8 cellular contexts compared by ENCODE assay signal in the genomic region with DNA sequence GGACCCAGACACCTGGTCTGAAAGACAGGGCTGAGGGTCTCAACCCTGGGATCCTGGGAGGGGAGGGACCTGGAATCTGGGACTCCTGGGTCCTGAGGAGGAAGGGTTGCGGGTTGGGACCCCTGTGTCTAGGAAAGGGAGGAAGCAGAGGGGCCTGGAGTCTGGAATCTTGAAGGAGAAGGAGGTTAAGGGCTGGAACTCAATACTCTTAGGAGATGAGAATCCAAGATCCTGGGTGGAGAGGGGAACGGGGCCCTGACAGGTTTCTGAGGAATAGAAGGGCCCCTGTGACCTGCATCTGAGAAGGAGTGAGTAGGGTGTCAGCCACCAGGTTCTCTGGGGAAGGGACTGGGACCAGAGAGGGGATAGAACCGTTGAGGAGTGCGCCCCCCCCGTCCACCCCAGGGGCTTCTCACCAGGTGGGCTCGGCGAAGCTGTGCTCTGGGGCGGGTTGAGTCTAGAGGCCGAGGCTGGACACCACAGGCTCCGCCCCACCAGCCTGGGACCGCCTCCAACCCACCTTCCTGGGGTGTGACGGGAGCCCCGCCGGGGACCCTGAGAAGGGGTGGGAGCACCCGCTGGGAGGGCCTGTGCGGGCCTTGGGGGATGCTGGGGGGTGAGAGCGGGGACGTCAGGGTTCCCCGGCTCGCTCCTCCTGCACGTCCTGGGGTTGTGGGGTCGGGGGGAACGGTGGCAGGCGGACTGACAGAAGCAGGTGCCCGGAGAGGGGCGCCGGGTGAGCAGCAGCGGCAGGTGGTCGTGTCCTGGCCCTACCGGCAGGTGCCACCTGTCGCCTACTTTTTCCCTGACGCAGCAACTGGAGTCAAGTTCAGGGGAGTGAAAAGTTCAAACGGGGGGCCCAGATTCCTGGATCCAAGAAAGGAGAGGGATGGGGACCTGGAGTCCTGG. TPM values are rescaled to one million over a fixed set of nuclear protein-coding genes. Genes with fewer than 3 reads are reported as not detected.
DNase-seq lines count a peak whose midpoint lies in the region; ATAC-seq and TF ChIP-seq lines count a peak whose summit lies in the region.

A gene with protein sequence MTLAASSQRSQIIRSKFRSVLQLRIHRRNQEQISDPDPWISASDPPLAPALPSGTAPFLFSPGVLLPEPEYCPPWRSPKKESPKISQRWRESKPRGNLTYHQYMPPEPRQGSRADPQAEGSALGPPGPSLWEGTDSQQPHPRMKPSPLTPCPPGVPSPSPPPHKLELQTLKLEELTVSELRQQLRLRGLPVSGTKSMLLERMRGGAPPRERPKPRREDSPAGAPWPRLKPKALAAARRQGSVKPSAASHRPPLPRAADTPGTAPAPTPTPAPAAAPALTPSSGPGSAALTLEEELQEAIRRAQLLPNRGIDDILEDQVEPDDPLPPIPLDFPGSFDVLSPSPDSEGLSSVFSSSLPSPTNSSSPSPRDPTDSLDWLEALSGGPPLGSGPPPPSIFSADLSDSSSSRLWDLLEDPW (minus strand): TSS at position 463 of the 909 bp plus-strand sequence. CDS start 694 bp downstream, outside the sequence.

- DNase-seq in DND-41 (no peak), Panc1 (ENCODE audit: low read depth, low spot score) (no peak), esophagus squamous epithelium (lab: John Stamatoyannopoulos, UW) (no peak), trophoblast cell (no peak), DMS79 (lab: John Stamatoyannopoulos, UW) (no peak)
- DNase-seq in stimulated activated CD4-positive, alpha-beta T cell treated with anti-CD3 and anti-CD28 coated beads, Interleukin-2, amount 100 ng/mL, for 48 hours = no peak

- H3K9ac ChIP-seq in DND-41 (ENCODE audit: low read depth, low read length) = peak within 1 kb of the TSS; percentile 60
- H3K9ac ChIP-seq in trophoblast cell (ENCODE audit: low read length) = no peak within 1 kb of the TSS

- peaks cover 9% of the 10 kb centered on the region for H3K79me2 ChIP-seq in DND-41 (ENCODE audit: insufficient read depth, low read length)
- peaks cover 3% of the 10 kb centered on the region for H3K79me2 ChIP-seq in trophoblast cell (ENCODE audit: control insufficient read depth, insufficient read depth, low read length, poor library complexity)

- POLR2A ChIA-PET in Panc1 (lab: Charles Lee) = no interaction called here

- H3K4me1 ChIP-seq in DND-41 (ENCODE audit: insufficient read depth, low read length) (peaks cover 32% of the 10 kb centered on the region), Panc1 (ENCODE audit: control insufficient read depth, insufficient read depth, low read length) (no peaks in the 10 kb centered on the region; the same call in 1 of the 2 replicates), esophagus squamous epithelium (peaks cover 23 to 69% (median 46%) of the 10 kb centered on the region in 3 donors), trophoblast cell (ENCODE audit: control insufficient read depth in 1 of 2, insufficient read depth in 2 of 2, low read length in 2 of 2) (peaks cover 8 to 14% of the 10 kb centered on the region in 2 experiments)

- H3K4me2 ChIP-seq in DND-41 (ENCODE audit: insufficient read depth, low read length) (peak within 1 kb of the TSS; percentile 77), trophoblast cell (ENCODE audit: low read length) (peak within 1 kb of the TSS; percentile 34)

- H3K27me3 ChIP-seq in DND-41 (ENCODE audit: insufficient read depth, low read length, poor library complexity) (no peaks in the 10 kb centered on the region), Panc1 (ENCODE audit: control insufficient read depth, insufficient read depth, low read length) (no peaks in the 10 kb centered on the region), esophagus squamous epithelium (no peaks in the 10 kb centered on the region), trophoblast cell (ENCODE audit: insufficient read depth, low read length) (no peaks in the 10 kb centered on the region)

- H3K18ac ChIP-seq in trophoblast cell (ENCODE audit: low read length) = no peak within 1 kb of the TSS

- H2BK5ac ChIP-seq in trophoblast cell (ENCODE audit: low read depth, low read length, poor library complexity) = no peak within 1 kb of the TSS

- TF ChIP-seq CTCF in DND-41 (IDR thresholded peaks at IDR 0.05; ENCODE audit: borderline replicate concordance, extremely low read depth, low read length, poor library complexity, severe bottlenecking) (no peak), Panc1 (IDR thresholded peaks at IDR 0.05) (no peak), esophagus squamous epithelium (IDR thresholded peaks at IDR 0.05) (no peak)

- H3K4me3 ChIP-seq in DND-41 (ENCODE audit: low read depth in 1 of 2, low read length in 2 of 2) (peak within 1 kb of the TSS; percentile 3 to 60; a peak in 3 of 4 replicates), Panc1 (ENCODE audit: low read depth in 2 of 2, low read length in 2 of 2) (peak within 1 kb of the TSS; percentile 61), esophagus squamous epithelium (peak within 1 kb of the TSS; percentile 40 to 75 (median 60)), trophoblast cell (ENCODE audit: low read depth, low read length) (no peak within 1 kb of the TSS)

- in situ Hi-C loops in Panc1 (cut with HindIII; ENCODE audit: low pct_unique_long_range_greater_than_20kb, low sequenced_read_pairs) = no loop called here

- no peak within 1 kb of the TSS for H2AK5ac ChIP-seq in trophoblast cell (ENCODE audit: low read length)

- no peaks in the 10 kb centered on the region for H4K20me1 ChIP-seq in DND-41 (ENCODE audit: insufficient read depth, low read length)

- H2BK12ac ChIP-seq in trophoblast cell (ENCODE audit: low read length) = no peak within 1 kb of the TSS

- no peak within 1 kb of the TSS for H3K4ac ChIP-seq in trophoblast cell (ENCODE audit: low read depth, low read length)

- BruUV-seq in Panc1 (replicated peaks; lab: Mats Ljungman, UMichigan) = no TSS peak

- H2BK120ac ChIP-seq in trophoblast cell (ENCODE audit: insufficient read depth, low read length, poor library complexity) = no peak within 1 kb of the TSS

- CTCF ChIA-PET in Panc1 (lab: Charles Lee) = no interaction called here

- no peak within 1 kb of the TSS for H3K14ac ChIP-seq in trophoblast cell (ENCODE audit: low read length)

- peak within 1 kb of the TSS; percentile 59 for H4K12ac ChIP-seq in trophoblast cell (ENCODE audit: low read depth, low read length)

- H3K79me1 ChIP-seq in trophoblast cell (ENCODE audit: low read length) = peaks cover 6% of the 10 kb centered on the region

- H4K91ac ChIP-seq in trophoblast cell (ENCODE audit: low read depth, low read length) = no peak within 1 kb of the TSS

- peak within 1 kb of the TSS; percentile 72 for H2AFZ ChIP-seq in DND-41 (ENCODE audit: low read depth, low read length)
- peak within 1 kb of the TSS; percentile 30 for H2AFZ ChIP-seq in trophoblast cell (ENCODE audit: insufficient read depth, low read length, poor library complexity)

- H3K9me3 ChIP-seq in DND-41 (ENCODE audit: insufficient read depth, low read length, severe bottlenecking) = no peaks in the 10 kb centered on the region
- H3K9me3 ChIP-seq in Panc1 (ENCODE audit: control insufficient read depth, insufficient read depth, low read depth, low read length) = no peaks in the 10 kb centered on the region
- no peaks in the 10 kb centered on the region for H3K9me3 ChIP-seq in esophagus squamous epithelium
- H3K9me3 ChIP-seq in trophoblast cell (ENCODE audit: insufficient read depth, low read depth, low read length) = no peaks in the 10 kb centered on the region

- intact Hi-C loops in Panc1 (cut with micrococcal nuclease; ENCODE audit: unreplicated experiment) (no loop called here), esophagus squamous epithelium (cut with DNase I) (no loop called here)

- peak within 1 kb of the TSS; percentile 73 for H4K8ac ChIP-seq in trophoblast cell (ENCODE audit: low read depth, low read length)

- H3K27ac ChIP-seq in DND-41 (ENCODE audit: low read length) (peak within 1 kb of the TSS; percentile 83), Panc1 (ENCODE audit: low read length) (no peak within 1 kb of the TSS), esophagus squamous epithelium (peak within 1 kb of the TSS; percentile 76 to 92 (median 90)), trophoblast cell (ENCODE audit: low read depth, low read length) (no peak within 1 kb of the TSS)

- H3K36me3 ChIP-seq in DND-41 (ENCODE audit: insufficient read depth, low read length) (no peaks in the 10 kb centered on the region), Panc1 (ENCODE audit: control insufficient read depth, insufficient read depth, low read length) (no peaks in the 10 kb centered on the region), esophagus squamous epithelium (peaks cover 0 to 6% (median 0%) of the 10 kb centered on the region in 3 donors), trophoblast cell (ENCODE audit: control insufficient read depth in 1 of 2, insufficient read depth in 2 of 2, low read length in 2 of 2) (no peaks in the 10 kb centered on the region)

- no peak within 1 kb of the TSS for H3K23ac ChIP-seq in trophoblast cell (ENCODE audit: low read length)

- no peak for TF ChIP-seq POLR2A in esophagus squamous epithelium (IDR thresholded peaks at IDR 0.05)

- ATAC-seq in DND-41 (ENCODE audit: insufficient read depth, low read depth) (no peak), Panc1 (no peak), GM19035 (IDR thresholded peaks at IDR 0.05; ENCODE audit: unreplicated experiment) (no peak), GM19467 (IDR thresholded peaks at IDR 0.05; ENCODE audit: unreplicated experiment) (no peak)

- 69 to 80% methylated on average over 5 to 17 of the region's 33 CpGs for WGBS in esophagus squamous epithelium, 2 donors
- WGBS in trophoblast cell (ENCODE audit: extremely low coverage, insufficient coverage, insufficient read length) = no CpG with 5 or more reads among the region's 33 CpGs

RNA-seq across cellular contexts. Expression of the gene that starts here (rescaled TPM):
- total RNA-seq in Panc1 (2021; ENCODE audit: unreplicated experiment) = 3.3 TPM
- 5.8 TPM for polyA plus RNA-seq in Panc1 (2012; ENCODE audit: insufficient read length)
- 1 to 10 TPM in 1 of 4 donors, under 1 TPM in 1, not detected in 2; 0.57 to 2.0 TPM for total RNA-seq in esophagus squamous epithelium
- 0.82 and 0.86 TPM in 2 replicates for polyA plus RNA-seq in trophoblast cell (2013)

Comparison
In these comparisons a context has a peak if more than half of its experiments do, and no peak if none do; other contexts are left out.
1. H3K27ac ChIP-seq: peak in DND-41 (single experiment) and esophagus squamous epithelium (4 of 4); none in Panc1 (single experiment) and trophoblast cell (single experiment).